In genomic region chrX:154827624-154828408, GRCh38 we compare ENCODE assay signal across 12 cellular contexts. TPM values are rescaled to one million over a fixed set of nuclear protein-coding genes. Genes with fewer than 3 reads are reported as not detected.
A peak's percentile ranks its signal among the peaks of the same experiment; 100 is the strongest.
DNase-seq lines count a peak whose midpoint lies in the region; ATAC-seq and TF ChIP-seq lines count a peak whose summit lies in the region.
"Had no signal": no experiment of that assay in that cellular context is flagged by ENCODE, and none has a peak within 500 bp of the region (broad histone marks: within the 10 kb centered on the region; RNA-seq: fewer than 3 reads in every experiment).

No MANE protein-coding gene starts in this region.

- no peak overlapping the region for H3K4me3 ChIP-seq in right atrium auricular region
- H3K4me3 ChIP-seq: stomach had no signal

- no peaks in the 10 kb centered on the region for H3K27me3 ChIP-seq in right atrium auricular region
- H3K27me3 ChIP-seq: foreskin keratinocyte, stomach had no signal

- peak; percentile 96 for ATAC-seq in GM18498 (IDR thresholded peaks at IDR 0.05; ENCODE audit: unreplicated experiment)
- peak; percentile 98 for ATAC-seq in GM19455 (IDR thresholded peaks at IDR 0.05; ENCODE audit: unreplicated experiment)
- peak; percentile 87 for ATAC-seq in HG03196 (IDR thresholded peaks at IDR 0.05; ENCODE audit: unreplicated experiment)
- ATAC-seq: foreskin keratinocyte had no signal

- H3K9me3 ChIP-seq in right atrium auricular region: no peaks in the 10 kb centered on the region
- H3K9me3 ChIP-seq: stomach had no signal

- H3K36me3 ChIP-seq in right atrium auricular region: no peaks in the 10 kb centered on the region
- H3K36me3 ChIP-seq: stomach had no signal

- H3K4me1 ChIP-seq in right atrium auricular region: no peaks in the 10 kb centered on the region
- H3K4me1 ChIP-seq: foreskin keratinocyte, stomach had no signal

- peak; percentile 23 for DNase-seq in central memory CD4-positive, alpha-beta T cell
- DNase-seq in superior temporal gyrus (ENCODE audit: extremely low spot score): no peak
- DNase-seq in right atrium auricular region (ENCODE audit: low spot score): no peak
- no peak for DNase-seq in amygdala (lab: John Stamatoyannopoulos, UW)
- no peak for DNase-seq in activated gamma-delta T cell (lab: John Stamatoyannopoulos, UW)
- DNase-seq: foreskin keratinocyte, NCI-H446, stomach had no signal

- H3K27ac ChIP-seq in right atrium auricular region: no peak overlapping the region
- H3K27ac ChIP-seq: foreskin keratinocyte, stomach had no signal

- no peak for TF ChIP-seq CTCF in right atrium auricular region (IDR thresholded peaks at IDR 0.05)

RNA-seq across cellular contexts. Expression of gene SMIM9, which starts 6.6 kb away (rescaled TPM):
- not detected for total RNA-seq in right atrium auricular region
- total RNA-seq: foreskin keratinocyte, osteoblast, stomach had no signal

RNA-seq across cellular contexts. Expression of gene MPP1, which starts 22.5 kb away (rescaled TPM):
- 10 to 100 TPM; 20.1 to 27.5 TPM for total RNA-seq in right atrium auricular region

RNA-seq across cellular contexts. Expression of gene F8A1, which starts 58.3 kb away (rescaled TPM):
- total RNA-seq in right atrium auricular region: 10 to 100 TPM in 1 of 2 donors, 1 to 10 TPM in 1; 8.4 to 12.2 TPM
